ENCODE assay signal across 8 cellular contexts in the genomic region with DNA sequence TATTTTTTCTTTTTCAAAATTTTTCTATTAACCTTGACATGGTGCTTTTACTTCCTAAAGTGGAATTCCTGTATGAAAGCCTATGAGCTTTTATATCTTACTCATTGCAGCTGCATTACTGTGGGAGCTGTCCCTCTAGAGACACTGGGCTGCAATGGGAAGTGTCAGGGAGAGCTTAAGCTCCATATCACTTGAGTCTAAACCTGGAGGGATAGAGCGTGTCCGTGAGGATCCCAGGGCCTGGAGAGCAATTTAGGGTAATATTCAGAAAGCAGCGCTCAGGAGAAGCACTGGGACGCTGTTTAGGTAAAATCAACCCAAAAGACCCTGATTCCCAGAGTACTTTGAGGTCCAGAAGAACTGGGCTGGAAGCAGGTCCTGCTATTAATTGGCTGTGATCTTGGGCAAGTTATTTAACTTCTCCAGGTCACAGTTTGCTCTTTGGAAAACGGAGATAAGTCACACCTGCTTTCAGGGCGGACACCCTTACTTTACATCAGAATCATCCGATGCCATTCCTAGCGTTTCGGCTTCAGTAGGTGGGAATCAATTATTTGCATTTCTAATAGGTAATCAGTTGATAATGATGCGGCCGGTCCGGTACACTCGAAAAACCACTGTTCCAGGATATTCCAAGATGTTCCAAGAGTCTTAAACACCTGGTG. TPM values are rescaled to one million over a fixed set of nuclear protein-coding genes. Genes with fewer than 3 reads are reported as not detected.
DNase-seq lines count a peak whose midpoint lies in the region; ATAC-seq and TF ChIP-seq lines count a peak whose summit lies in the region.

No MANE protein-coding gene starts in this region.

- H3K36me3 ChIP-seq in Caco-2 (ENCODE audit: control insufficient read depth, insufficient read depth, low read length) (peaks cover 2% of the 10 kb centered on the region), Loucy (ENCODE audit: insufficient read depth, low read length) (no peaks in the 10 kb centered on the region), ectodermal cell (ENCODE audit: control insufficient read depth, insufficient read depth, low read length) (no peaks in the 10 kb centered on the region), neutrophil (no peaks in the 10 kb centered on the region)

- H3K4me2 ChIP-seq in Loucy (ENCODE audit: low read depth, low read length, poor library complexity, severe bottlenecking): peak overlapping the region; percentile 86

- H3K4me3 ChIP-seq in Caco-2 (ENCODE audit: low read depth, low read length): peak overlapping the region; percentile 85
- H3K4me3 ChIP-seq in Loucy (ENCODE audit: low read length, poor library complexity, severe bottlenecking): peak overlapping the region; percentile 91
- peak overlapping the region; percentile 91 for H3K4me3 ChIP-seq in ectodermal cell (ENCODE audit: insufficient read depth, low read depth, low read length)
- peak overlapping the region; percentile 72 to 84 for H3K4me3 ChIP-seq in neutrophil (ENCODE audit: low read depth in 1 of 2, low read length in 1 of 2)

- no peaks in the 10 kb centered on the region for H3F3A ChIP-seq in Loucy (ENCODE audit: low read depth)

- peak overlapping the region; percentile 89 for H2AFZ ChIP-seq in Loucy (ENCODE audit: low read length)

- no peak for ATAC-seq in GM18873 (IDR thresholded peaks at IDR 0.05; ENCODE audit: low FRiP score, unreplicated experiment)

- no peaks in the 10 kb centered on the region for H3K9me2 ChIP-seq in Loucy (replicated peaks; ENCODE audit: low read depth, low read length)

- H3K36me3 Mint-ChIP-seq in Caco-2 (ENCODE audit: insufficient read depth, unreplicated experiment): peaks cover 14% of the 10 kb centered on the region

- CTCF ChIA-PET in Caco-2 (lab: Charles Lee): interaction anchor here (0.7 to 2.9 kb wide), 13 partner anchors 10 to 445 kb away, joined by 3 to 15 read pairs (median 5); a partner anchor contains a TSS

- H3K27ac ChIP-seq in ectodermal cell (ENCODE audit: insufficient read depth, low read depth, low read length, poor library complexity, severe bottlenecking) (no peak overlapping the region), neutrophil (peak overlapping the region; percentile 87)

- BruUV-seq in Caco-2 (replicated peaks; lab: Mats Ljungman, UMichigan): TSS peak; percentile 84

- no peaks in the 10 kb centered on the region for H3K27me3 ChIP-seq in Caco-2 (replicated peaks; ENCODE audit: control insufficient read depth, insufficient read depth, low read length)
- no peaks in the 10 kb centered on the region for H3K27me3 ChIP-seq in Loucy (ENCODE audit: insufficient read depth, low read length, poor library complexity, severe bottlenecking)
- H3K27me3 ChIP-seq in ectodermal cell (ENCODE audit: control insufficient read depth, insufficient read depth, low read length, poor library complexity, severe bottlenecking): no peaks in the 10 kb centered on the region
- no peaks in the 10 kb centered on the region for H3K27me3 ChIP-seq in neutrophil

- H3K9me3 ChIP-seq in Caco-2: no peaks in the 10 kb centered on the region
- no peaks in the 10 kb centered on the region for H3K9me3 ChIP-seq in Loucy (ENCODE audit: insufficient read depth, low read depth, low read length)
- no peaks in the 10 kb centered on the region for H3K9me3 ChIP-seq in ectodermal cell (ENCODE audit: control insufficient read depth, low read length)
- no peaks in the 10 kb centered on the region for H3K9me3 ChIP-seq in neutrophil

- H3K9me3 Mint-ChIP-seq in Caco-2 (ENCODE audit: unreplicated experiment): no peaks in the 10 kb centered on the region

- DNase-seq in Caco-2 (peak in 1 of 2 experiments; percentile 42), hepatic stellate cell (ENCODE audit: low spot score) (no peak), NOMO-1 treated with DMSO at 0.1 percent for 48 hours (lab: John Stamatoyannopoulos, UW; ENCODE audit: unreplicated experiment) (no peak), posterior vena cava (ENCODE audit: low spot score) (no peak)

- H4K20me1 ChIP-seq in Loucy (ENCODE audit: insufficient read depth, low read length, poor library complexity, severe bottlenecking): no peaks in the 10 kb centered on the region

- TF ChIP-seq CTCF in Caco-2 (IDR thresholded peaks at IDR 0.05; ENCODE audit: insufficient read depth in 1 of 2, low read depth in 1 of 2, low read length in 1 of 2, severe bottlenecking in 1 of 2, unreplicated experiment in 1 of 2) (no peak), Loucy (conservative IDR thresholded peaks at IDR 0.05; ENCODE audit: low read length) (no peak), neutrophil (IDR thresholded peaks at IDR 0.05) (no peak)

- intact Hi-C loops in Caco-2 (cut with micrococcal nuclease; ENCODE audit: unreplicated experiment) (loop anchor here (1.0 kb wide), 1 partner anchor 75 kb away; no protein-coding TSS in a partner anchor), posterior vena cava (cut with DNase I) (no loop called here)

- H3K9ac ChIP-seq in Loucy (ENCODE audit: low read depth, low read length, poor library complexity, severe bottlenecking): peak overlapping the region; percentile 59

- peak overlapping the region; percentile 89 for H3K27ac Mint-ChIP-seq in Caco-2 (ENCODE audit: unreplicated experiment)

- no peaks in the 10 kb centered on the region for H3K27me3 Mint-ChIP-seq in Caco-2 (ENCODE audit: insufficient read depth, unreplicated experiment)

- POLR2A ChIA-PET in Caco-2 (lab: Charles Lee): interaction anchor here (0.5 to 3.0 kb wide), 10 partner anchors 10 to 412 kb away, joined by 3 to 25 read pairs (median 4); a partner anchor contains a TSS

- H3K4me1 ChIP-seq in Caco-2: 0 out of 2 replicates have a peak, but pooled peaks cover 5% of the 10 kb centered on the region
- peaks cover 18% of the 10 kb centered on the region for H3K4me1 ChIP-seq in Loucy (ENCODE audit: insufficient read depth, low read length, poor library complexity, severe bottlenecking)
- H3K4me1 ChIP-seq in ectodermal cell (ENCODE audit: control insufficient read depth, insufficient read depth, low read length): peaks cover 7% of the 10 kb centered on the region
- H3K4me1 ChIP-seq in neutrophil (ENCODE audit: control insufficient read depth in 1 of 2, insufficient read depth in 1 of 2, low read depth in 1 of 2, low read length in 1 of 2): peaks cover 6 to 11% of the 10 kb centered on the region in 2 experiments

- peaks cover 9% of the 10 kb centered on the region; the same call in 1 of the 2 replicates for H3K79me2 ChIP-seq in Loucy (ENCODE audit: insufficient read depth, low read length)

- H3K4me3 Mint-ChIP-seq in Caco-2 (ENCODE audit: unreplicated experiment): peak overlapping the region; percentile 82

- H3K4me1 Mint-ChIP-seq in Caco-2 (ENCODE audit: low read depth, unreplicated experiment): peaks cover 7% of the 10 kb centered on the region

- 13 to 20% methylated on average over 13 of the region's 13 CpGs for WGBS in ectodermal cell, 2 experiments

RNA-seq across cellular contexts. Expression of a gene that starts 0.6 kb away (rescaled TPM):
- total RNA-seq in Caco-2 (2022) (711 and 728 TPM in 2 replicates), posterior vena cava (100 to 1,000 TPM; 117 to 154 TPM)
- polyA plus RNA-seq in ectodermal cell (2013, experiment 1 of 4): 311 TPM
- polyA plus RNA-seq in ectodermal cell (2013, experiment 2 of 4): 309 TPM
- 275 TPM for polyA plus RNA-seq in ectodermal cell (2013, experiment 3 of 4)
- 296 TPM for polyA plus RNA-seq in ectodermal cell (2013, experiment 4 of 4)

RNA-seq across cellular contexts. Expression of a gene that starts 11.8 kb away (rescaled TPM):
- total RNA-seq in Caco-2 (2022) (not detected in 2 replicates), posterior vena cava (not detected)
- not detected for polyA plus RNA-seq in ectodermal cell (2013, experiment 1 of 4)
- polyA plus RNA-seq in ectodermal cell (2013, experiment 2 of 4): not detected
- polyA plus RNA-seq in ectodermal cell (2013, experiment 3 of 4): not detected
- polyA plus RNA-seq in ectodermal cell (2013, experiment 4 of 4): not detected
